Comparison of ENCODE assay signal across 39 cellular contexts in the genomic region with DNA sequence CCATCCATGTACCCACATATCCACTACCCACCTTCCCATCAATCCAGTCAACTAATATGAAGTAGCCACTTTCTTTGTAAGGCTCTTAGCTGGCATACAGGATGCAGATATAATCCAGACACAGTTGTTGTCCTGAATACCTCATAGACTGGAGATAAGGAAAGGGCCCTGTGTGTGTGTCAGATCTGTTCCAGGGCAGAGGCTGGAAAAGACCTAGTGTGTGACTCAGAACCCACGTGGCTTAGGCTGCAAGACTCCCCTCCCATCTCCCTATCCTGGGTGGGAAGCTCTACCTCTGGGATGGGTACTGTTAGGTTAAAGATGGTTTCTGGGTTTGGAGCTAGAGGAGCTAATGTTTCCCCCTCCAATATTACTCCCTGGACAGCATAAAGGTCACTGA. TPM values are rescaled to one million over a fixed set of nuclear protein-coding genes. Genes with fewer than 3 reads are reported as not detected.
"Had no signal": no experiment of that assay in that cellular context is flagged by ENCODE, and none has a peak within 500 bp of the region (broad histone marks: within the 10 kb centered on the region; RNA-seq: fewer than 3 reads in every experiment).

No MANE protein-coding gene starts in this region.

- ATAC-seq: activated CD4-positive, CD25-positive, alpha-beta regulatory T cell treated with anti-CD3 and anti-CD28 coated beads, Interleukin-2, amount 50 U/mL, for 24 hours; activated CD8-positive, alpha-beta T cell treated with anti-CD3 and anti-CD28 coated beads for 36 hours; activated T-cell treated with anti-CD3 and anti-CD28 coated beads, Interleukin-2, amount 50 U/mL, for 4 hours; activated T-helper 17 cell treated with anti-CD3 and anti-CD28 coated beads, Interleukin-2, amount 50 U/mL, for 72 hours; effector memory CD8-positive, alpha-beta T cell; gastroesophageal sphincter; T-helper 17 cell had no signal

- H3K4me1 ChIP-seq: esophagus squamous epithelium, gastroesophageal sphincter had no signal

- H3K9me3 ChIP-seq: esophagus squamous epithelium, gastroesophageal sphincter had no signal

- H3K36me3 ChIP-seq: brain microvascular endothelial cell, esophagus squamous epithelium, gastroesophageal sphincter, WERI-Rb-1 had no signal

- H3K27ac ChIP-seq: brain microvascular endothelial cell, epithelial cell of prostate, esophagus squamous epithelium, gastroesophageal sphincter, WERI-Rb-1 had no signal

- DNase-seq: activated B cell treated with CpG ODN at 0.5 μM for 24 hours; activated CD4-positive, alpha-beta T cell treated with anti-CD3 and anti-CD28 coated beads for 48 hours; activated CD4-positive, alpha-beta T cell treated with anti-CD3 and anti-CD28 coated beads, Interleukin-2, amount 50 U/mL, for 1 hour; activated CD4-positive, alpha-beta T cell treated with anti-CD3 and anti-CD28 coated beads, Interleukin-2, amount 50 U/mL, for 48 hours; activated CD8-positive, alpha-beta memory T cell treated with anti-CD3 and anti-CD28 coated beads for 24 hours; activated CD8-positive, alpha-beta T cell treated with anti-CD3 and anti-CD28 coated beads for 36 hours; activated effector memory CD4-positive, alpha-beta T cell treated with Interleukin-2 at 50 U/mL for 16 hours; activated gamma-delta T cell treated with Interleukin-2 at 50 U/mL for 16 hours; activated naive CD4-positive, alpha-beta T cell treated with anti-CD3 and anti-CD28 coated beads, Interleukin-2, amount 50 U/mL, for 16 hours; activated naive CD4-positive, alpha-beta T cell treated with Interleukin-2 at 50 U/mL for 16 hours; activated T-cell treated with anti-CD3 and anti-CD28 coated beads, Interleukin-2, amount 50 U/mL, for 4 hours; amniotic stem cell; anterior cingulate cortex; brain microvascular endothelial cell; caudate nucleus; cortex of kidney; dermis blood vessel endothelial cell; effector CD4-positive, alpha-beta T cell; effector memory CD8-positive, alpha-beta T cell; esophagus squamous epithelium; foreskin melanocyte; T-helper 1 cell; T-helper 17 cell; T1000; WERI-Rb-1 had no signal

- FAIRE-seq: astrocyte, colon, endometrium, endothelial cell of umbilical vein had no signal

- H3K4me3 ChIP-seq: esophagus squamous epithelium, gastroesophageal sphincter had no signal

- H3K27me3 ChIP-seq: brain microvascular endothelial cell had no signal

RNA-seq across cellular contexts. Expression of a gene that starts 3.6 kb away (rescaled TPM):
- total RNA-seq: activated B cell treated with CpG ODN at 0.5 μM for 24 hours; activated CD8-positive, alpha-beta T cell treated with anti-CD3 and anti-CD28 coated beads for 36 hours; activated T-cell treated with anti-CD3 and anti-CD28 coated beads, Interleukin-2, amount 50 U/mL, for 4 hours; activated T-helper 17 cell treated with anti-CD3 and anti-CD28 coated beads, Interleukin-2, amount 50 U/mL, for 72 hours; astrocyte; chondrocyte; dermis blood vessel endothelial cell; endothelial cell of umbilical vein; esophagus squamous epithelium; fibroblast of lung; fibroblast of villous mesenchyme; gastroesophageal sphincter; glomerular endothelial cell; T-helper 17 cell had no signal
- polyA plus RNA-seq: adipose tissue, endothelial cell of umbilical vein, esophagus, fibroblast of lung had no signal

RNA-seq across cellular contexts. Expression of a gene that starts 22.3 kb away (rescaled TPM):
- total RNA-seq: activated B cell treated with CpG ODN at 0.5 μM for 24 hours; activated CD8-positive, alpha-beta T cell treated with anti-CD3 and anti-CD28 coated beads for 36 hours; activated T-cell treated with anti-CD3 and anti-CD28 coated beads, Interleukin-2, amount 50 U/mL, for 4 hours; activated T-helper 17 cell treated with anti-CD3 and anti-CD28 coated beads, Interleukin-2, amount 50 U/mL, for 72 hours; astrocyte; chondrocyte; dermis blood vessel endothelial cell; endothelial cell of umbilical vein; esophagus squamous epithelium; fibroblast of lung; fibroblast of villous mesenchyme; gastroesophageal sphincter; glomerular endothelial cell; T-helper 17 cell had no signal
- polyA plus RNA-seq: adipose tissue, endothelial cell of umbilical vein, esophagus, fibroblast of lung had no signal

RNA-seq across cellular contexts. Expression of a gene that starts 43.6 kb away (rescaled TPM):
- total RNA-seq: activated B cell treated with CpG ODN at 0.5 μM for 24 hours; activated CD8-positive, alpha-beta T cell treated with anti-CD3 and anti-CD28 coated beads for 36 hours; activated T-cell treated with anti-CD3 and anti-CD28 coated beads, Interleukin-2, amount 50 U/mL, for 4 hours; activated T-helper 17 cell treated with anti-CD3 and anti-CD28 coated beads, Interleukin-2, amount 50 U/mL, for 72 hours; astrocyte; chondrocyte; dermis blood vessel endothelial cell; endothelial cell of umbilical vein; fibroblast of lung; fibroblast of villous mesenchyme; glomerular endothelial cell; T-helper 17 cell had no signal
- polyA plus RNA-seq: endothelial cell of umbilical vein, fibroblast of lung had no signal
